In genomic region chr16:46844771-46845170, GRCh38 we compare ENCODE assay signal across 17 cellular contexts.
"Had no signal": no experiment of that assay in that cellular context is flagged by ENCODE, and none has a peak within 500 bp of the region (broad histone marks: within the 10 kb centered on the region; RNA-seq: fewer than 3 reads in every experiment).

No MANE protein-coding gene starts in this region.

- H3K27ac ChIP-seq: ascending aorta, tibial nerve, vagina, WERI-Rb-1 had no signal

- FAIRE-seq: keratinocyte had no signal

- ATAC-seq: activated T-cell treated with anti-CD3 and anti-CD28 coated beads, Interleukin-2, amount 50 U/mL, for 72 hours had no signal

- H3K4me1 ChIP-seq: ascending aorta, tibial nerve, vagina had no signal

- DNase-seq: activated CD4-positive, alpha-beta T cell treated with anti-CD3 and anti-CD28 coated beads for 1 hour; activated CD8-positive, alpha-beta memory T cell treated with anti-CD3 and anti-CD28 coated beads for 24 hours; activated effector memory CD4-positive, alpha-beta T cell treated with anti-CD3 and anti-CD28 coated beads, Interleukin-2, amount 50 U/mL, for 16 hours; activated naive CD4-positive, alpha-beta T cell treated with anti-CD3 and anti-CD28 coated beads, Interleukin-2, amount 50 U/mL, for 16 hours; activated T-cell treated with anti-CD3 and anti-CD28 coated beads, Interleukin-2, amount 50 U/mL, for 72 hours; effector memory CD4-positive, alpha-beta T cell; foreskin melanocyte; glutamatergic neuron; hypothalamus; occipital lobe; retina; WERI-Rb-1 had no signal

- H3K27me3 ChIP-seq: ascending aorta, vagina had no signal

- H3K9me3 ChIP-seq: ascending aorta, vagina had no signal

- H3K4me3 ChIP-seq: lung, tibial nerve, vagina had no signal

- H3K36me3 ChIP-seq: ascending aorta, tibial nerve, vagina, WERI-Rb-1 had no signal
